Comparison of ENCODE assay signal across 25 cellular contexts in the genomic region with DNA sequence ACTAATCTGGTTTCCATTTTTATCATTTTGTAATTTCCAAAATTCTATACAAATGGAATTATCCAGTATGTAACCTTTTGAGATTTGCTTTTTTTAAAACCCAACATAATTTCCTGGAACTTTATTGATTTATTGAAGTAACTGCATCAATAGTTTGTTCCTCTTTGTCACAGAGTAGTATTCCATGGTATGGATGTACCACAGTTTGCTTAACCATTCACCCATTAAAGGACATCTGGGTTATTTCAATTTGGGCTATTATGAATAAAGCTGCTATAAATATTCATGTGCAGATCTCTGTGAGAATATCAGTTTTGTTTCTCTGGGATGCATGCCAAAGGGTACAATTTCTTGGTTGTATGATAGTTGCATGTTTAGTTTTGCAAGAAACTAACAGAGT. TPM values are rescaled to one million over a fixed set of nuclear protein-coding genes. Genes with fewer than 3 reads are reported as not detected.
"Had no signal": no experiment of that assay in that cellular context is flagged by ENCODE, and none has a peak within 500 bp of the region (broad histone marks: within the 10 kb centered on the region; RNA-seq: fewer than 3 reads in every experiment).

No MANE protein-coding gene starts in this region.

- H3K79me2 ChIP-seq: parathyroid adenoma had no signal

- H3K27ac ChIP-seq: colonic mucosa, esophagus muscularis mucosa, foreskin keratinocyte, gastroesophageal sphincter, neutrophil, parathyroid adenoma, right atrium auricular region, sigmoid colon, thoracic aorta, tibial nerve, upper lobe of left lung, uterus had no signal

- H3K4me3 ChIP-seq: colonic mucosa, esophagus muscularis mucosa, gastroesophageal sphincter, lung, right atrium auricular region, sigmoid colon, tibial nerve, uterus had no signal

- DNase-seq: central memory CD4-positive, alpha-beta T cell; colonic mucosa; effector memory CD4-positive, alpha-beta T cell; foreskin keratinocyte; heart left ventricle; hippocampal formation; islet precursor cell; kidney glomerular epithelial cell; left colon; left ventricle myocardium superior; natural killer cell; sigmoid colon; stimulated activated CD4-positive, alpha-beta T cell treated with anti-CD3 and anti-CD28 coated beads, Interleukin-4, amount 100 ng/mL, for 4 hours; upper lobe of left lung; uterus had no signal

- H3K9ac ChIP-seq: parathyroid adenoma had no signal

- H3K9me3 ChIP-seq: colonic mucosa, neutrophil, right atrium auricular region, sigmoid colon, thoracic aorta, upper lobe of left lung, uterus had no signal

- H3K4me1 ChIP-seq: colonic mucosa, parathyroid adenoma had no signal

- H3K27me3 ChIP-seq: foreskin keratinocyte, right atrium auricular region, tibial nerve, uterus had no signal

- H2AFZ ChIP-seq: parathyroid adenoma had no signal

- ATAC-seq: foreskin keratinocyte; gastroesophageal sphincter; heart left ventricle; left colon; left ventricle myocardium superior; natural killer cell; stimulated activated memory B cell treated with anti-CD40 and anti-IgM and Interleukin-4, amounts not matched to agents 10 μg/mL and 1 μg/mL and 100 μg/mL, for 72 hours had no signal

- H3K36me3 ChIP-seq: colonic mucosa, neutrophil, right atrium auricular region, upper lobe of left lung, uterus had no signal

RNA-seq across cellular contexts. Expression of a gene that starts 2.9 kb away (rescaled TPM):
- total RNA-seq: natural killer cell had no signal
- polyA plus RNA-seq: neural cell had no signal
